8 cellular contexts compared by ENCODE assay signal in the genomic region with DNA sequence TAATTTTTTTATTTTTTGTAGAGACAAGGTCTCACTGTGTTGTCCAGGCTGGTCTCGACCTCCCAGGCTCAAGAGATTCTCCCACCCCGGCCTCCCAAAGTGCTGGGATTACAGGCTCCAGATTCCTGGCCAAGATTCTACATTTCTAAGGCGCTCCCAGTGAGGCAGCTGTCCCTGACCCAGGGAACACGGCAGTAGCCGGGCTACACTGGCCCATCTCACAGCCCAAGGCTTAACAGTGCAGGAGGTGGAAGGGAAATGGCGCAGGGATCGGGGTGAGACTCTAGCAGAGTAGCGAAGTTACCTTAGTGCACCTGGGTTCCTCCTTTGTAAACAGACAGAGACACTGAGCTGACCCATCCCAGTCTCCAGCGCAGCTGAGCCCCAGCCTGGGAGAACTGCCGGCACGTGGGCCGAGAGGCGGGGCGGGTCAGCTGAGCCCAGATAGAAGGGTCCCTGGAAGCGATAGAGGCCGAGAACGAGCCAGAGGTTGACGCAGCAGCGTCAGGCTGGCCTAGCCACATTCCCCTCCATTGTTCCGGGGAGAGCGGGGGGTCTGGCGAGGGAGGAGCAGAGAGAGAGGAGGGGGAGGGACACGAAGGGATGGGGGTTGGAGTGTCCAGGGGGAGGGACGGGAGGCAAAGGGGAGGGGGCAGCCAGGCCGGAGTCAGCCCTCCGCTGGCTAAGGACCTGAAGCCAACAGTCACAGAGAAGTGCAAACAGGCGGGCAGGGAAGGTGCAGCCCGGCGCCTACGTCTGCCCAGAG. TPM values are rescaled to one million over a fixed set of nuclear protein-coding genes. Genes with fewer than 3 reads are reported as not detected.
A peak's percentile ranks its signal among the peaks of the same experiment; 100 is the strongest.
DNase-seq lines count a peak whose midpoint lies in the region; ATAC-seq and TF ChIP-seq lines count a peak whose summit lies in the region.

No MANE protein-coding gene starts in this region.

- H3K4me1 ChIP-seq in cardiac muscle cell (ENCODE audit: low read depth), result peaks cover 28% of the 10 kb centered on the region

- no peaks in the 10 kb centered on the region; the same call in 1 of the 2 replicates for H3K36me3 Mint-ChIP-seq in WTC11

- H3K4me1 Mint-ChIP-seq in WTC11, result peaks cover 62% of the 10 kb centered on the region

- peak overlapping the region; percentile 89 for H3K27ac ChIP-seq in cardiac muscle cell

- POLR2A ChIA-PET in WTC11 (lab: Charles Lee), result interaction anchor here (0.6 to 1.0 kb wide), 2 partner anchors 34 to 266 kb away, joined by 6 to 8 read pairs; no protein-coding TSS in a partner anchor

- peak overlapping the region; percentile 89 for H3K4me3 Mint-ChIP-seq in WTC11

- no peaks in the 10 kb centered on the region for H3K27me3 ChIP-seq in cardiac muscle cell

- H3K27me3 Mint-ChIP-seq in WTC11 (ENCODE audit: low read depth), result no peaks in the 10 kb centered on the region

- no peaks in the 10 kb centered on the region for H3K9me3 Mint-ChIP-seq in WTC11

- no peaks in the 10 kb centered on the region for H3K36me3 ChIP-seq in cardiac muscle cell

- H3K4me3 ChIP-seq in cardiac muscle cell, result peak overlapping the region; percentile 97

- no peaks in the 10 kb centered on the region for H3K9me3 ChIP-seq in cardiac muscle cell (ENCODE audit: low read depth)

- peak overlapping the region; percentile 96 for H3K27ac Mint-ChIP-seq in WTC11

- DNase-seq in GM03348 (ENCODE audit: low spot score), result peak; percentile 57
- DNase-seq in WTC11 (ENCODE audit: low spot score), result peak; percentile 97
- DNase-seq in cardiac muscle cell (ENCODE audit: low read depth in 1 of 2, low spot score in 1 of 2), result peak; percentile 77 to 85
- DNase-seq in pons (ENCODE audit: low spot score), result peak; percentile 37
- no peak for DNase-seq in SHP77 treated with DMSO at 0.1 percent for 48 hours (lab: John Stamatoyannopoulos, UW)
- DNase-seq in SIG-M5 (lab: John Stamatoyannopoulos, UW), result no peak

- CTCF ChIA-PET in WTC11 (lab: Charles Lee), result interaction anchor here (0.7 to 2.4 kb wide), 11 partner anchors 8 to 231 kb away, joined by 3 to 10 read pairs (median 5); partner anchors contain the start of gene LITAFD

- TF ChIP-seq CTCF in WTC11 (IDR thresholded peaks at IDR 0.05) (no peak), cardiac muscle cell (IDR thresholded peaks at IDR 0.05; ENCODE audit: low read depth, low read length) (no peak)

- ATAC-seq in WTC11 (peak; percentile 65), HG02870 (IDR thresholded peaks at IDR 0.05; ENCODE audit: unreplicated experiment) (no peak), GM18519 (IDR thresholded peaks at IDR 0.05; ENCODE audit: low FRiP score, unreplicated experiment) (no peak)

TF ChIP-seq in WTC11, 78 proteins besides CTCF, POLR2A, EP300 and RAD21 (continues in another document):
- peak; percentile 95 for TF ChIP-seq ZNF121 (CRISPR knock-in tag; IDR thresholded peaks at IDR 0.05)
- no peak for TF ChIP-seq OVOL2 (CRISPR knock-in tag; IDR thresholded peaks at IDR 0.05; ENCODE audit: borderline replicate concordance)
- no peak for TF ChIP-seq KAT7 (CRISPR knock-in tag; IDR thresholded peaks at IDR 0.05; ENCODE audit: borderline replicate concordance)
- TF ChIP-seq ATF6 (CRISPR knock-in tag; IDR thresholded peaks at IDR 0.05), result no peak
- no peak for TF ChIP-seq TP53 (CRISPR knock-in tag; IDR thresholded peaks at IDR 0.05)
- TF ChIP-seq, protein P1, sequence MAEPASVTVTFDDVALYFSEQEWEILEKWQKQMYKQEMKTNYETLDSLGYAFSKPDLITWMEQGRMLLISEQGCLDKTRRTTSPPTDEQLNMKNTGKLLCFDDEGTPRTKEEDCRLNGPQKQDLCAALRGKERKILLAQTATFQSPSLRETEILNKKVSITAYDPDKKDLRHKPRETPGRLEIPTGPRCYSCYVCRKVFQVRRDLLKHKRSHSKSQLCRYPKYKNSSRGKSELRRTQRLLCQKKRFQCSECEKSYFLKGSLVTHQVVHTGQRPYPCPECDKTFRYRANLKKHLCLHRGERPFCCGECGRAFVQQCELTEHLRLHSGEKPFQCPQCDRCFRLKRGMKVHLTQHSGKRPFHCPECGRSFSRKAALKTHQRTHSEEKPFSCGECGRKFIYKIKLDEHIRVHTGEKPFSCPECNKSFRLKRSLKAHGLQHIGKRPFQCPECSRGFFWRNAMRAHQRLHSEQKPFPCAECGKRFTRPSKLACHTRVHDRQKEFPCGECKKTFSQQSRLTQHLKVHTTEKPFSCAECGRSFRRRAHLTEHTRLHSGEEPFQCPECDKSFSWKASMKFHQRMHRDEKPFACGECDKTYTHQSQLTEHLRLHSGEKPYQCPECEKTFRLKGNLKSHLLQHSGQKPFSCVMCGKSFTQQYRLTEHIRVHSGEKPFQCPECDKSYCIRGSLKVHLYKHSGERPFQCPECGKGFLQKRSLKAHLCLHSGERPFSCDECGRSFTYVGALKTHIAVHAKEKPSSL (CRISPR knock-in tag; conservative IDR thresholded peaks at IDR 0.05), result no peak
- TF ChIP-seq, protein P2, sequence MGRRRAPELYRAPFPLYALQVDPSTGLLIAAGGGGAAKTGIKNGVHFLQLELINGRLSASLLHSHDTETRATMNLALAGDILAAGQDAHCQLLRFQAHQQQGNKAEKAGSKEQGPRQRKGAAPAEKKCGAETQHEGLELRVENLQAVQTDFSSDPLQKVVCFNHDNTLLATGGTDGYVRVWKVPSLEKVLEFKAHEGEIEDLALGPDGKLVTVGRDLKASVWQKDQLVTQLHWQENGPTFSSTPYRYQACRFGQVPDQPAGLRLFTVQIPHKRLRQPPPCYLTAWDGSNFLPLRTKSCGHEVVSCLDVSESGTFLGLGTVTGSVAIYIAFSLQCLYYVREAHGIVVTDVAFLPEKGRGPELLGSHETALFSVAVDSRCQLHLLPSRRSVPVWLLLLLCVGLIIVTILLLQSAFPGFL (CRISPR knock-in tag; IDR thresholded peaks at IDR 0.05; ENCODE audit: borderline replicate concordance), result no peak
- no peak for TF ChIP-seq CDX4 (CRISPR knock-in tag; IDR thresholded peaks at IDR 0.05; ENCODE audit: borderline replicate concordance)
- no peak for TF ChIP-seq ZNF317 (CRISPR knock-in tag; IDR thresholded peaks at IDR 0.05; ENCODE audit: borderline replicate concordance, low read depth)
- no peak for TF ChIP-seq ZNF423 (CRISPR knock-in tag; IDR thresholded peaks at IDR 0.05)
- TF ChIP-seq EMX1 (CRISPR knock-in tag; IDR thresholded peaks at IDR 0.05), result no peak
- TF ChIP-seq, protein P3, sequence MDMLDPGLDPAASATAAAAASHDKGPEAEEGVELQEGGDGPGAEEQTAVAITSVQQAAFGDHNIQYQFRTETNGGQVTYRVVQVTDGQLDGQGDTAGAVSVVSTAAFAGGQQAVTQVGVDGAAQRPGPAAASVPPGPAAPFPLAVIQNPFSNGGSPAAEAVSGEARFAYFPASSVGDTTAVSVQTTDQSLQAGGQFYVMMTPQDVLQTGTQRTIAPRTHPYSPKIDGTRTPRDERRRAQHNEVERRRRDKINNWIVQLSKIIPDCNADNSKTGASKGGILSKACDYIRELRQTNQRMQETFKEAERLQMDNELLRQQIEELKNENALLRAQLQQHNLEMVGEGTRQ (CRISPR knock-in tag; IDR thresholded peaks at IDR 0.05), result peak; percentile 90
- TF ChIP-seq CREM (CRISPR knock-in tag; IDR thresholded peaks at IDR 0.05), result no peak

RNA-seq across cellular contexts. Expression of gene CARHSP1, which starts 2.5 kb away (rescaled TPM):
- total RNA-seq in WTC11 (2021) (260 to 271 TPM (median 261 TPM) in 3 replicates), cardiac muscle cell (158 and 165 TPM in 2 replicates)
- polyA plus RNA-seq in cardiac muscle cell, result 125 and 174 TPM in 2 replicates

RNA-seq across cellular contexts. Expression of gene LITAFD, which starts 15.8 kb away (rescaled TPM):
- not detected in 3 replicates for total RNA-seq in WTC11 (2021)
- not detected in 2 replicates for total RNA-seq in cardiac muscle cell
- polyA plus RNA-seq in cardiac muscle cell, result 0.43 TPM in 1 of 2 replicates, not detected in the other

Comparison
In these comparisons a context has a peak if more than half of its experiments do, and no peak if none do; other contexts are left out.
1. DNase-seq: peak in GM03348 (single experiment), WTC11 (single experiment), cardiac muscle cell (2 of 2) and pons (single experiment); none in SHP77 treated with DMSO at 0.1 percent for 48 hours (single experiment) and SIG-M5 (single experiment).